In genomic region chr9:124350485-124351263, GRCh38 we compare ENCODE assay signal across 24 cellular contexts.
DNase-seq lines count a peak whose midpoint lies in the region; ATAC-seq, FAIRE-seq and TF ChIP-seq lines count a peak whose summit lies in the region.
"Had no signal": no experiment of that assay in that cellular context is flagged by ENCODE, and none has a peak within 500 bp of the region (broad histone marks: within the 10 kb centered on the region; RNA-seq: fewer than 3 reads in every experiment).

No MANE protein-coding gene starts in this region.

- no peak for TF ChIP-seq POLR2A in suprapubic skin (IDR thresholded peaks at IDR 0.05)

- H3K9me3 Mint-ChIP-seq in activated naive CD8-positive, alpha-beta T cell treated with anti-CD3 and anti-CD28 coated beads, Interleukin-2, amount 10 ng/mL, durations not matched to agents 7 days and 5 days = no peaks in the 10 kb centered on the region
- no peaks in the 10 kb centered on the region for H3K9me3 Mint-ChIP-seq in activated naive CD8-positive, alpha-beta T cell treated with anti-CD3 and anti-CD28 coated beads, Interleukin-2, amount 50 U/mL, for 24 hours
- no peaks in the 10 kb centered on the region for H3K9me3 Mint-ChIP-seq in astrocyte (ENCODE audit: unreplicated experiment)
- H3K9me3 Mint-ChIP-seq: immature natural killer cell; stimulated activated naive CD8-positive, alpha-beta T cell treated with anti-CD3 and anti-CD28 coated beads, Interleukin-15, Interleukin-2, amounts not matched to agents 100 ng/mL and 50 ng/mL, for 24 hours had no signal

- TF ChIP-seq CTCF in astrocyte (IDR thresholded peaks at IDR 0.05; ENCODE audit: insufficient read depth, low read depth, low read length) = no peak
- no peak for TF ChIP-seq CTCF in suprapubic skin (IDR thresholded peaks at IDR 0.05)

- no peak overlapping the region for H3K4me2 ChIP-seq in astrocyte (ENCODE audit: low read length)
- H3K4me2 ChIP-seq: A549 had no signal

- peaks cover 4% of the 10 kb centered on the region for H3K4me1 Mint-ChIP-seq in activated naive CD8-positive, alpha-beta T cell treated with anti-CD3 and anti-CD28 coated beads, Interleukin-2, amount 10 ng/mL, durations not matched to agents 7 days and 5 days
- no peaks in the 10 kb centered on the region for H3K4me1 Mint-ChIP-seq in activated naive CD8-positive, alpha-beta T cell treated with anti-CD3 and anti-CD28 coated beads, Interleukin-2, amount 50 U/mL, for 24 hours
- H3K4me1 Mint-ChIP-seq in astrocyte (ENCODE audit: low read depth, unreplicated experiment) = peaks cover 3% of the 10 kb centered on the region
- H3K4me1 Mint-ChIP-seq: immature natural killer cell had no signal

- H3K9me3 ChIP-seq in astrocyte (ENCODE audit: insufficient read depth, low read depth, low read length) (no peaks in the 10 kb centered on the region), suprapubic skin (no peaks in the 10 kb centered on the region)
- H3K9me3 ChIP-seq: A549, esophagus squamous epithelium had no signal

- no peak overlapping the region for H2AFZ ChIP-seq in astrocyte (ENCODE audit: low read depth, low read length)
- H2AFZ ChIP-seq: GM23248 had no signal

- peaks cover 34% of the 10 kb centered on the region for H3K79me2 ChIP-seq in astrocyte (ENCODE audit: insufficient read depth, low read length)

- H3K36me3 Mint-ChIP-seq in activated naive CD8-positive, alpha-beta T cell treated with anti-CD3 and anti-CD28 coated beads, Interleukin-2, amount 10 ng/mL, durations not matched to agents 7 days and 5 days = peaks cover 2% of the 10 kb centered on the region
- H3K36me3 Mint-ChIP-seq in activated naive CD8-positive, alpha-beta T cell treated with anti-CD3 and anti-CD28 coated beads, Interleukin-2, amount 50 U/mL, for 24 hours (ENCODE audit: low read depth) = peaks cover 32% of the 10 kb centered on the region
- H3K36me3 Mint-ChIP-seq in astrocyte (ENCODE audit: low read depth, unreplicated experiment) = peaks cover 18% of the 10 kb centered on the region

- H3K27me3 ChIP-seq in astrocyte (ENCODE audit: insufficient read depth, low read length) = no peaks in the 10 kb centered on the region
- no peaks in the 10 kb centered on the region for H3K27me3 ChIP-seq in suprapubic skin
- H3K27me3 ChIP-seq: brain microvascular endothelial cell, esophagus squamous epithelium had no signal

- H3K36me3 ChIP-seq in astrocyte (ENCODE audit: insufficient read depth, low read length) (peaks cover 59% of the 10 kb centered on the region), suprapubic skin (peaks cover 98% of the 10 kb centered on the region)

- H3K27ac Mint-ChIP-seq in activated naive CD8-positive, alpha-beta T cell treated with anti-CD3 and anti-CD28 coated beads, Interleukin-2, amount 10 ng/mL, durations not matched to agents 7 days and 5 days = no peak overlapping the region
- no peak overlapping the region for H3K27ac Mint-ChIP-seq in activated naive CD8-positive, alpha-beta T cell treated with anti-CD3 and anti-CD28 coated beads, Interleukin-2, amount 50 U/mL, for 24 hours
- peak overlapping the region; percentile 14 for H3K27ac Mint-ChIP-seq in astrocyte (ENCODE audit: unreplicated experiment)
- H3K27ac Mint-ChIP-seq: stimulated activated naive CD8-positive, alpha-beta T cell treated with anti-CD3 and anti-CD28 coated beads, Interleukin-15, Interleukin-2, amounts not matched to agents 100 ng/mL and 50 ng/mL, for 24 hours; T-helper 17 cell had no signal

- FAIRE-seq in astrocyte (lab: Jason Lieb, UNC) = no peak
- FAIRE-seq: A549 had no signal

- POLR2A ChIA-PET in activated naive CD8-positive, alpha-beta T cell treated with anti-CD3 and anti-CD28 coated beads, Interleukin-2, amount 10 ng/mL, durations not matched to agents 7 days and 5 days (lab: Charles Lee) = no interaction called here

- TF ChIP-seq EP300 in suprapubic skin (IDR thresholded peaks at IDR 0.05) = no peak

- H3K27ac ChIP-seq in astrocyte (ENCODE audit: low read depth, low read length) (no peak overlapping the region), suprapubic skin (no peak overlapping the region)
- H3K27ac ChIP-seq: A549, brain microvascular endothelial cell, C4-2B, esophagus squamous epithelium, GM23248, skin epidermis had no signal

- H3K4me3 Mint-ChIP-seq in activated naive CD8-positive, alpha-beta T cell treated with anti-CD3 and anti-CD28 coated beads, Interleukin-2, amount 10 ng/mL, durations not matched to agents 7 days and 5 days = no peak overlapping the region
- no peak overlapping the region for H3K4me3 Mint-ChIP-seq in activated naive CD8-positive, alpha-beta T cell treated with anti-CD3 and anti-CD28 coated beads, Interleukin-2, amount 50 U/mL, for 24 hours
- no peak overlapping the region for H3K4me3 Mint-ChIP-seq in astrocyte (ENCODE audit: unreplicated experiment)
- H3K4me3 Mint-ChIP-seq: activated CD8-positive, alpha-beta memory T cell treated with anti-CD3 and anti-CD28 coated beads, Interleukin-2, amount 10 ng/mL, durations not matched to agents 7 days and 5 days; immature natural killer cell; stimulated activated naive CD8-positive, alpha-beta T cell treated with anti-CD3 and anti-CD28 coated beads, Interleukin-15, Interleukin-2, amounts not matched to agents 100 ng/mL and 50 ng/mL, for 24 hours; T-helper 17 cell had no signal

- H3K9ac ChIP-seq in astrocyte (ENCODE audit: low read length) = no peak overlapping the region
- H3K9ac ChIP-seq: GM23248 had no signal

- H3K4me1 ChIP-seq in astrocyte (ENCODE audit: insufficient read depth, low read length) = no peaks in the 10 kb centered on the region
- no peaks in the 10 kb centered on the region for H3K4me1 ChIP-seq in suprapubic skin
- H3K4me1 ChIP-seq: A549, esophagus squamous epithelium had no signal

- H3K4me3 ChIP-seq in astrocyte (ENCODE audit: insufficient read depth, low read depth, low read length) (no peak overlapping the region), suprapubic skin (no peak overlapping the region)
- H3K4me3 ChIP-seq: A549, esophagus squamous epithelium, GM23248, skin epidermis had no signal

- ATAC-seq in activated naive CD8-positive, alpha-beta T cell treated with anti-CD3 and anti-CD28 coated beads, Interleukin-2, amount 10 ng/mL, durations not matched to agents 7 days and 5 days (ENCODE audit: low read depth) = no peak
- ATAC-seq in activated naive CD8-positive, alpha-beta T cell treated with anti-CD3 and anti-CD28 coated beads, Interleukin-2, amount 50 U/mL, for 24 hours = no peak
- ATAC-seq in GM18511 (IDR thresholded peaks at IDR 0.05; ENCODE audit: unreplicated experiment) = no peak
- no peak for ATAC-seq in HG03460 (IDR thresholded peaks at IDR 0.05; ENCODE audit: unreplicated experiment)
- ATAC-seq: A549; activated CD4-positive, CD25-positive, alpha-beta regulatory T cell treated with anti-CD3 and anti-CD28 coated beads, Interleukin-2, amount 50 U/mL, for 24 hours; activated CD8-positive, alpha-beta memory T cell treated with anti-CD3 and anti-CD28 coated beads, Interleukin-2, amount 10 ng/mL, durations not matched to agents 7 days and 5 days; T-helper 17 cell had no signal

- peak; percentile 21 for DNase-seq in activated naive CD8-positive, alpha-beta T cell treated with anti-CD3 and anti-CD28 coated beads, Interleukin-2, amount 10 ng/mL, durations not matched to agents 7 days and 5 days
- no peak for DNase-seq in activated naive CD8-positive, alpha-beta T cell treated with anti-CD3 and anti-CD28 coated beads, Interleukin-2, amount 50 U/mL, for 24 hours
- DNase-seq in astrocyte (ENCODE audit: low read depth) = no peak
- peak; percentile 71 for DNase-seq in mesenteric fat pad (ENCODE audit: low spot score)
- DNase-seq in suprapubic skin (ENCODE audit: low spot score in 2 of 2) = peak; percentile 45 to 58
- no peak for DNase-seq in stimulated activated CD4-positive, alpha-beta T cell treated with anti-CD3 and anti-CD28 coated beads, Interleukin-12 subunit alpha, Interleukin-12 subunit beta, amount 100 ng/mL, for 4 hours
- DNase-seq: activated CD8-positive, alpha-beta memory T cell treated with anti-CD3 and anti-CD28 coated beads, Interleukin-2, amount 10 ng/mL, durations not matched to agents 7 days and 5 days; activated naive CD4-positive, alpha-beta T cell; brain microvascular endothelial cell; DND-41; esophagus squamous epithelium; GM23248; immature natural killer cell; NCI-H226; occipital lobe; SIG-M5; T-helper 17 cell had no signal

- 95% methylated on average over 15 of the region's 17 CpGs for WGBS in suprapubic skin

- no peaks in the 10 kb centered on the region for H3K27me3 Mint-ChIP-seq in activated naive CD8-positive, alpha-beta T cell treated with anti-CD3 and anti-CD28 coated beads, Interleukin-2, amount 10 ng/mL, durations not matched to agents 7 days and 5 days
- no peaks in the 10 kb centered on the region for H3K27me3 Mint-ChIP-seq in activated naive CD8-positive, alpha-beta T cell treated with anti-CD3 and anti-CD28 coated beads, Interleukin-2, amount 50 U/mL, for 24 hours
- H3K27me3 Mint-ChIP-seq in astrocyte (ENCODE audit: low read depth, unreplicated experiment) = no peaks in the 10 kb centered on the region
- H3K27me3 Mint-ChIP-seq: activated CD8-positive, alpha-beta memory T cell treated with anti-CD3 and anti-CD28 coated beads, Interleukin-2, amount 10 ng/mL, durations not matched to agents 7 days and 5 days; stimulated activated naive CD8-positive, alpha-beta T cell treated with anti-CD3 and anti-CD28 coated beads, Interleukin-15, Interleukin-2, amounts not matched to agents 100 ng/mL and 50 ng/mL, for 24 hours; T-helper 17 cell had no signal

- H4K20me1 ChIP-seq in astrocyte (ENCODE audit: insufficient read depth, low read length) = peaks cover 89% of the 10 kb centered on the region

Comparison
In these comparisons a context has a peak if more than half of its experiments do, and no peak if none do; other contexts are left out.
1. DNase-seq: peak in activated naive CD8-positive, alpha-beta T cell treated with anti-CD3 and anti-CD28 coated beads, Interleukin-2, amount 10 ng/mL, durations not matched to agents 7 days and 5 days (single experiment), mesenteric fat pad (single experiment) and suprapubic skin (2 of 2); none in activated naive CD8-positive, alpha-beta T cell treated with anti-CD3 and anti-CD28 coated beads, Interleukin-2, amount 50 U/mL, for 24 hours (single experiment), astrocyte (single experiment) and stimulated activated CD4-positive, alpha-beta T cell treated with anti-CD3 and anti-CD28 coated beads, Interleukin-12 subunit alpha, Interleukin-12 subunit beta, amount 100 ng/mL, for 4 hours (single experiment).